9 cellular contexts compared by ENCODE assay signal in the genomic region with DNA sequence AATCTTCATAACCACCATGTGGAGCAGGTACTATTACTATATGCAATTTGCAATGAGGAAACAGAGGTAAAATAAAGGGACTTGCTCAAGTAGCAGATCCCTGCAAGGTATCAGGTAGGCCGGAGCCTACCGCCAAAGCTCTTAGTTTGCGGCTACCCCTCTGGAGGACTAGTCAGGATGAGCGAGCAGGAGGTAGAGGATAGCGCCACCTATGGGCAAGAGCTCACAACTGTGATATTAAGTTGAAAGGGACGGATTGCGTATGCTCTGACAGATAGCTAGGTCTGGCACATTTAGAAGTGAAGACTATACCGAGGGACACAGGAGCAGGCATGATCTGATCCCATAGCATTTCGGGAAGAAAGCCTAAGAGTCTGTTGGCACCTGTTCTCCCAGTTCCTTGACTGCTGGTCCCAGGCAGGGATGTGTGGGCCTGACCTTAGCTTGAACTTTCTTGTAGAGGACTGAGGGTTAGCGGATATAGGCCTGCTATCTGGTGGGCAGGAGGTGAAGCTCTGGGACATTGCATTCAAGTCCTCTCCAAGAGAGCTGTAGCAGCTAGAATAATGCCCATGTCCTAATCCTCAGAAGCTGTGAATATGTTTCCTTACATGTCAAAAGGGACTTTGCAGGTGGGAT. TPM values are rescaled to one million over a fixed set of nuclear protein-coding genes. Genes with fewer than 3 reads are reported as not detected.
DNase-seq lines count a peak whose midpoint lies in the region; ATAC-seq lines count a peak whose summit lies in the region.
"Had no signal": no experiment of that assay in that cellular context is flagged by ENCODE, and none has a peak within 500 bp of the region (broad histone marks: within the 10 kb centered on the region; RNA-seq: fewer than 3 reads in every experiment).

No MANE protein-coding gene starts in this region.

- no peaks in the 10 kb centered on the region for H3K9me3 Mint-ChIP-seq in activated naive CD8-positive, alpha-beta T cell treated with anti-CD3 and anti-CD28 coated beads for 36 hours

- peak; percentile 90 for ATAC-seq in GM21576 (IDR thresholded peaks at IDR 0.05; ENCODE audit: unreplicated experiment)

- DNase-seq in NCI-H1417 (lab: John Stamatoyannopoulos, UW) (peak in 2 of 3 experiments; percentile 21 to 77), NCI-H1417 treated with DMSO at 0.1 percent for 48 hours (lab: John Stamatoyannopoulos, UW) (no peak), NCI-H146 (lab: John Stamatoyannopoulos, UW) (peak; percentile 47), medulla oblongata (ENCODE audit: extremely low spot score) (peak; percentile 16), 8988T (no peak)
- DNase-seq in activated naive CD8-positive, alpha-beta T cell treated with anti-CD3 and anti-CD28 coated beads for 36 hours, result peak; percentile 28
- no peak for DNase-seq in activated CD4-positive, CD25-positive, alpha-beta regulatory T cell (lab: John Stamatoyannopoulos, UW)

- H3K4me3 Mint-ChIP-seq in activated naive CD8-positive, alpha-beta T cell treated with anti-CD3 and anti-CD28 coated beads for 36 hours, result no peak overlapping the region
- H3K4me3 Mint-ChIP-seq: B cell had no signal

- no peaks in the 10 kb centered on the region for H3K36me3 Mint-ChIP-seq in activated naive CD8-positive, alpha-beta T cell treated with anti-CD3 and anti-CD28 coated beads for 36 hours

- H3K27me3 Mint-ChIP-seq in activated naive CD8-positive, alpha-beta T cell treated with anti-CD3 and anti-CD28 coated beads for 36 hours, result peaks cover 14% of the 10 kb centered on the region

- no peaks in the 10 kb centered on the region for H3K4me1 Mint-ChIP-seq in activated naive CD8-positive, alpha-beta T cell treated with anti-CD3 and anti-CD28 coated beads for 36 hours
- H3K4me1 Mint-ChIP-seq: B cell had no signal

- H3K27ac Mint-ChIP-seq in activated naive CD8-positive, alpha-beta T cell treated with anti-CD3 and anti-CD28 coated beads for 36 hours, result no peak overlapping the region
- H3K27ac Mint-ChIP-seq: B cell had no signal

RNA-seq across cellular contexts. Expression of a gene that starts 48.0 kb away (rescaled TPM):
- not detected for total RNA-seq in activated naive CD8-positive, alpha-beta T cell treated with anti-CD3 and anti-CD28 coated beads for 36 hours
- total RNA-seq: B cell had no signal

Comparison
In these comparisons a context has a peak if more than half of its experiments do, and no peak if none do; other contexts are left out.
1. DNase-seq: peak in NCI-H1417 (2 of 3), NCI-H146 (single experiment), activated naive CD8-positive, alpha-beta T cell treated with anti-CD3 and anti-CD28 coated beads for 36 hours (single experiment) and medulla oblongata (single experiment); none in NCI-H1417 treated with DMSO at 0.1 percent for 48 hours (single experiment), activated CD4-positive, CD25-positive, alpha-beta regulatory T cell (0 of 4) and 8988T (single experiment).